ENCODE assay signal across 14 cellular contexts in the genomic region with DNA sequence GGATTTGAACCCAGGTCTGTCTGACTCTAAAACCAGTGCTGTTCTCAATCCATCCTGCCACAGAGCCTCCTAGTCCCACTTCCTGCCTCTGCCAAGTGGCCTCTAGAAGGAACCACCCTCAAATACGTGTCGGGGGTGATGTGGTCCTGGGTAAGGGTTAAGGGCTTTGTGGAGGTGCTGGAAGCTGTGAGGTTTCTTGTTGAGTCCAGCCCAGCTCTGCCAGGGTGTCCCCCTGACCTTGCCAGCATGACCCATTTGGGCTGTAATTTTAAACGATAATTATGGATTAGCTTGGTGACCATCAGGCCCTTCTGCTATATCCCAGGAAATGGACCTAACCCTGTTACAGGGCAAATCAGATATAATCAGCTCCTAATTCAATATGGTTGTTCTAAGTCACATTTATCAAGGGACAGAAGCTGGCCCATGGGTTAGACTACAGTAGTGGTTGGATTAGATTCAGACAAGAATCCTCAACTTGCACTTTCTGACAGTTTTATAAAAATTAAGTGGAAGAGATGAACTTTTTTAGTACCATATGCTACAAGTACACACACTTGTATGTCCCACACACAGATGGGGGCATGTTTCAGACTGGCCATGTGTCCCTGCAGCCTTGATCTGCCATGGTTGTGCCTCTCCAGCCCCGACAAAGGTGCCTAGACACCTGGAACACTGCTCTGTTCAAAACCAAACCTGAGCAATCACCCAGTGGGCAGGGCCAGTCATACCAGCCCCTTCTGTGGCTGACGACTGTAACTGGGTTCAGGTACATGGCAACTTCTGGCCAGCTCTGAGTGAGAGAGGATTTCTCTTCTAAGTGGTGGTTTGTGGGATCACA. TPM values are rescaled to one million over a fixed set of nuclear protein-coding genes. Genes with fewer than 3 reads are reported as not detected.
DNase-seq lines count a peak whose midpoint lies in the region; ATAC-seq and TF ChIP-seq lines count a peak whose summit lies in the region.
"Had no signal": no experiment of that assay in that cellular context is flagged by ENCODE, and none has a peak within 500 bp of the region (broad histone marks: within the 10 kb centered on the region; RNA-seq: fewer than 3 reads in every experiment).

No MANE protein-coding gene starts in this region.

- no peak for TF ChIP-seq CTCF in SK-N-SH (IDR thresholded peaks at IDR 0.05)

- no peaks in the 10 kb centered on the region for H3K36me3 Mint-ChIP-seq in T-helper 17 cell (ENCODE audit: low read depth)

- WGBS in SK-N-SH (ENCODE audit: low lambda C conversion rate): 57% methylated on average over 5 of the region's 5 CpGs

- peaks cover 0 to 16% of the 10 kb centered on the region in 2 experiments; a peak in 1 of 4 replicates for H3K4me1 ChIP-seq in SK-N-SH (ENCODE audit: control insufficient read depth in 1 of 2, insufficient read depth in 2 of 2, low read depth in 1 of 2, low read length in 1 of 2)

- peak in 1 of 2 experiments; percentile 70; a peak in 1 of 4 replicates for TF ChIP-seq EP300 in SK-N-SH (IDR thresholded peaks at IDR 0.05; ENCODE audit: borderline replicate concordance in 1 of 2, low read depth in 1 of 2, low read length in 1 of 2)

- CTCF ChIA-PET in SK-N-SH (lab: Yijun Ruan, JAX): interaction anchor here (0.6 to 2.6 kb wide), 14 partner anchors 12 to 120 kb away, joined by 3 to 15 read pairs (median 3); no protein-coding TSS in a partner anchor

- H4K20me1 ChIP-seq in SK-N-SH (ENCODE audit: insufficient read depth): no peaks in the 10 kb centered on the region

- peak overlapping the region in 1 of 2 experiments; percentile 67; a peak in 1 of 4 replicates for H3K27ac ChIP-seq in SK-N-SH (ENCODE audit: low read depth in 2 of 2, low read length in 1 of 2)
- H3K27ac ChIP-seq: 22Rv1, PC-9 had no signal

- H2AFZ ChIP-seq in SK-N-SH (ENCODE audit: low read depth): no peak overlapping the region
- H2AFZ ChIP-seq: PC-9 had no signal

- H3K36me3 ChIP-seq in SK-N-SH (replicated peaks in 1 of 2; ENCODE audit: control insufficient read depth in 1 of 2, insufficient read depth in 2 of 2, low read length in 1 of 2): no peaks in the 10 kb centered on the region
- H3K36me3 ChIP-seq: MG63 had no signal

- H3F3A ChIP-seq in SK-N-SH (replicated peaks; ENCODE audit: insufficient read depth): peaks cover 4% of the 10 kb centered on the region

- H3K27me3 Mint-ChIP-seq in T-helper 17 cell: peaks cover 5% of the 10 kb centered on the region

- ATAC-seq in SK-N-SH treated with all-trans-retinoic acid at 6 μM for 48 hours (no peak), T-helper 17 cell (no peak), HG03280 (IDR thresholded peaks at IDR 0.05; ENCODE audit: unreplicated experiment) (no peak)
- ATAC-seq: HCT116 had no signal

- H3K9ac ChIP-seq in SK-N-SH: no peak overlapping the region

- no peak overlapping the region for H3K4me2 ChIP-seq in SK-N-SH
- H3K4me2 ChIP-seq: PC-9 had no signal

- H3K4me3 Mint-ChIP-seq in T-helper 17 cell: no peak overlapping the region

- H3K27me3 ChIP-seq in SK-N-SH (ENCODE audit: insufficient read depth): no peaks in the 10 kb centered on the region; the same call in 1 of the 2 replicates
- H3K27me3 ChIP-seq: MG63 had no signal

- H3K27ac Mint-ChIP-seq in T-helper 17 cell: peak overlapping the region; percentile 71

- no peaks in the 10 kb centered on the region for H3K9me2 ChIP-seq in SK-N-SH

- H3K4me3 ChIP-seq in SK-N-SH (ENCODE audit: low read depth in 2 of 2, low read length in 1 of 2): no peak overlapping the region
- H3K4me3 ChIP-seq: MG63, PC-9 had no signal

- no peaks in the 10 kb centered on the region for H3K9me3 ChIP-seq in SK-N-SH
- H3K9me3 ChIP-seq in T-helper 17 cell (ENCODE audit: control insufficient read depth, low read length, poor library complexity, severe bottlenecking): no peaks in the 10 kb centered on the region
- H3K9me3 ChIP-seq: MG63 had no signal

- no peak for DNase-seq in SK-N-SH
- DNase-seq in activated naive CD4-positive, alpha-beta T cell treated with Interleukin-2 at 50 U/mL for 16 hours: peak; percentile 19
- no peak for DNase-seq in activated naive CD4-positive, alpha-beta T cell (lab: John Stamatoyannopoulos, UW)
- no peak for DNase-seq in T-helper 17 cell
- DNase-seq in stimulated activated CD8-positive, alpha-beta memory T cell treated with anti-CD3 and anti-CD28 coated beads, Interleukin-4, amount 100 ng/mL, for 48 hours: peak; percentile 46
- DNase-seq in NCI-H2171 treated with DMSO at 0.1 percent for 48 hours (lab: John Stamatoyannopoulos, UW): no peak
- DNase-seq: MG63, NCI-H1092 treated with DMSO at 0.1 percent for 48 hours, NCI-H1694 treated with DMSO at 0.1 percent for 48 hours, PC-9 had no signal

- POLR2A ChIA-PET in SK-N-SH (lab: Yijun Ruan, JAX): no interaction called here

- peaks cover 34% of the 10 kb centered on the region for H3K4me1 Mint-ChIP-seq in T-helper 17 cell

- TF ChIP-seq RAD21 in SK-N-SH (IDR thresholded peaks at IDR 0.05; ENCODE audit: low read length): 0 out of 2 replicates have a peak, but pooled peaks have one; percentile 11

- no peaks in the 10 kb centered on the region for H3K79me2 ChIP-seq in SK-N-SH (ENCODE audit: insufficient read depth)

TF ChIP-seq in SK-N-SH, 30 proteins besides CTCF, POLR2A, EP300 and RAD21 (continues in another document):
- TF ChIP-seq MXI1 (IDR thresholded peaks at IDR 0.05; ENCODE audit: low read depth, low read length): peak; percentile 19; the same call in 1 of the 2 replicates
- no peak for TF ChIP-seq JUND (IDR thresholded peaks at IDR 0.05)
- TF ChIP-seq, protein P1, sequence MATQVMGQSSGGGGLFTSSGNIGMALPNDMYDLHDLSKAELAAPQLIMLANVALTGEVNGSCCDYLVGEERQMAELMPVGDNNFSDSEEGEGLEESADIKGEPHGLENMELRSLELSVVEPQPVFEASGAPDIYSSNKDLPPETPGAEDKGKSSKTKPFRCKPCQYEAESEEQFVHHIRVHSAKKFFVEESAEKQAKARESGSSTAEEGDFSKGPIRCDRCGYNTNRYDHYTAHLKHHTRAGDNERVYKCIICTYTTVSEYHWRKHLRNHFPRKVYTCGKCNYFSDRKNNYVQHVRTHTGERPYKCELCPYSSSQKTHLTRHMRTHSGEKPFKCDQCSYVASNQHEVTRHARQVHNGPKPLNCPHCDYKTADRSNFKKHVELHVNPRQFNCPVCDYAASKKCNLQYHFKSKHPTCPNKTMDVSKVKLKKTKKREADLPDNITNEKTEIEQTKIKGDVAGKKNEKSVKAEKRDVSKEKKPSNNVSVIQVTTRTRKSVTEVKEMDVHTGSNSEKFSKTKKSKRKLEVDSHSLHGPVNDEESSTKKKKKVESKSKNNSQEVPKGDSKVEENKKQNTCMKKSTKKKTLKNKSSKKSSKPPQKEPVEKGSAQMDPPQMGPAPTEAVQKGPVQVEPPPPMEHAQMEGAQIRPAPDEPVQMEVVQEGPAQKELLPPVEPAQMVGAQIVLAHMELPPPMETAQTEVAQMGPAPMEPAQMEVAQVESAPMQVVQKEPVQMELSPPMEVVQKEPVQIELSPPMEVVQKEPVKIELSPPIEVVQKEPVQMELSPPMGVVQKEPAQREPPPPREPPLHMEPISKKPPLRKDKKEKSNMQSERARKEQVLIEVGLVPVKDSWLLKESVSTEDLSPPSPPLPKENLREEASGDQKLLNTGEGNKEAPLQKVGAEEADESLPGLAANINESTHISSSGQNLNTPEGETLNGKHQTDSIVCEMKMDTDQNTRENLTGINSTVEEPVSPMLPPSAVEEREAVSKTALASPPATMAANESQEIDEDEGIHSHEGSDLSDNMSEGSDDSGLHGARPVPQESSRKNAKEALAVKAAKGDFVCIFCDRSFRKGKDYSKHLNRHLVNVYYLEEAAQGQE (IDR thresholded peaks at IDR 0.05; ENCODE audit: low read depth, low read length): no peak
- no peak for TF ChIP-seq ELF1 (IDR thresholded peaks at IDR 0.05)
- TF ChIP-seq FOXM1 (IDR thresholded peaks at IDR 0.05; ENCODE audit: low read depth): no peak
- TF ChIP-seq CHD2 (IDR thresholded peaks at IDR 0.05; ENCODE audit: low read length, partially characterized antibody): peak; percentile 20
- TF ChIP-seq GATA2 (CRISPR knock-in tag; IDR thresholded peaks at IDR 0.05): peak; percentile 58

TF ChIP-seq in SK-N-SH treated with all-trans-retinoic acid at 6 μM for 48 hours, 23 proteins besides CTCF, POLR2A, EP300 and RAD21 (continues in another document):
- no peak for TF ChIP-seq TOX (CRISPR knock-in tag; IDR thresholded peaks at IDR 0.05; ENCODE audit: borderline replicate concordance)
- TF ChIP-seq ISL1 (CRISPR knock-in tag; IDR thresholded peaks at IDR 0.05): no peak
- no peak for TF ChIP-seq BACH2 (CRISPR knock-in tag; IDR thresholded peaks at IDR 0.05; ENCODE audit: borderline replicate concordance)
- TF ChIP-seq ZNF8 (CRISPR knock-in tag; IDR thresholded peaks at IDR 0.05): no peak
- TF ChIP-seq ESRRG (CRISPR knock-in tag; IDR thresholded peaks at IDR 0.05): no peak
- no peak for TF ChIP-seq OSR1 (CRISPR knock-in tag; IDR thresholded peaks at IDR 0.05)
- TF ChIP-seq, protein P2, sequence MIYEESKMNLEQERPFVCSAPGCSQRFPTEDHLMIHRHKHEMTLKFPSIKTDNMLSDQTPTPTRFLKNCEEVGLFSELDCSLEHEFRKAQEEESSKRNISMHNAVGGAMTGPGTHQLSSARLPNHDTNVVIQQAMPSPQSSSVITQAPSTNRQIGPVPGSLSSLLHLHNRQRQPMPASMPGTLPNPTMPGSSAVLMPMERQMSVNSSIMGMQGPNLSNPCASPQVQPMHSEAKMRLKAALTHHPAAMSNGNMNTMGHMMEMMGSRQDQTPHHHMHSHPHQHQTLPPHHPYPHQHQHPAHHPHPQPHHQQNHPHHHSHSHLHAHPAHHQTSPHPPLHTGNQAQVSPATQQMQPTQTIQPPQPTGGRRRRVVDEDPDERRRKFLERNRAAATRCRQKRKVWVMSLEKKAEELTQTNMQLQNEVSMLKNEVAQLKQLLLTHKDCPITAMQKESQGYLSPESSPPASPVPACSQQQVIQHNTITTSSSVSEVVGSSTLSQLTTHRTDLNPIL (CRISPR knock-in tag; IDR thresholded peaks at IDR 0.05; ENCODE audit: low read depth): no peak

RNA-seq across cellular contexts. Expression of a gene that starts 48.0 kb away (rescaled TPM):
- 0.19 and 0.38 TPM in 2 replicates for polyA plus RNA-seq in SK-N-SH (2012; rRNA removed)
- polyA plus RNA-seq in SK-N-SH (2012; cell fraction: cytosol; rRNA removed): 0.19 and 0.42 TPM in 2 replicates
- polyA plus RNA-seq in SK-N-SH (2012; cell fraction: nucleus; rRNA removed): 0.26 and 0.39 TPM in 2 replicates
- total RNA-seq in T-helper 17 cell: under 1 TPM; 0.70 to 0.99 TPM

Comparison
In these comparisons a context has a peak if more than half of its experiments do, and no peak if none do; other contexts are left out.
1. DNase-seq: peak in activated naive CD4-positive, alpha-beta T cell treated with Interleukin-2 at 50 U/mL for 16 hours (single experiment) and stimulated activated CD8-positive, alpha-beta memory T cell treated with anti-CD3 and anti-CD28 coated beads, Interleukin-4, amount 100 ng/mL, for 48 hours (single experiment); none in SK-N-SH (single experiment), activated naive CD4-positive, alpha-beta T cell (0 of 4), T-helper 17 cell (0 of 3) and NCI-H2171 treated with DMSO at 0.1 percent for 48 hours (single experiment).